Comparison of ENCODE assay signal across 9 cellular contexts in the genomic region with DNA sequence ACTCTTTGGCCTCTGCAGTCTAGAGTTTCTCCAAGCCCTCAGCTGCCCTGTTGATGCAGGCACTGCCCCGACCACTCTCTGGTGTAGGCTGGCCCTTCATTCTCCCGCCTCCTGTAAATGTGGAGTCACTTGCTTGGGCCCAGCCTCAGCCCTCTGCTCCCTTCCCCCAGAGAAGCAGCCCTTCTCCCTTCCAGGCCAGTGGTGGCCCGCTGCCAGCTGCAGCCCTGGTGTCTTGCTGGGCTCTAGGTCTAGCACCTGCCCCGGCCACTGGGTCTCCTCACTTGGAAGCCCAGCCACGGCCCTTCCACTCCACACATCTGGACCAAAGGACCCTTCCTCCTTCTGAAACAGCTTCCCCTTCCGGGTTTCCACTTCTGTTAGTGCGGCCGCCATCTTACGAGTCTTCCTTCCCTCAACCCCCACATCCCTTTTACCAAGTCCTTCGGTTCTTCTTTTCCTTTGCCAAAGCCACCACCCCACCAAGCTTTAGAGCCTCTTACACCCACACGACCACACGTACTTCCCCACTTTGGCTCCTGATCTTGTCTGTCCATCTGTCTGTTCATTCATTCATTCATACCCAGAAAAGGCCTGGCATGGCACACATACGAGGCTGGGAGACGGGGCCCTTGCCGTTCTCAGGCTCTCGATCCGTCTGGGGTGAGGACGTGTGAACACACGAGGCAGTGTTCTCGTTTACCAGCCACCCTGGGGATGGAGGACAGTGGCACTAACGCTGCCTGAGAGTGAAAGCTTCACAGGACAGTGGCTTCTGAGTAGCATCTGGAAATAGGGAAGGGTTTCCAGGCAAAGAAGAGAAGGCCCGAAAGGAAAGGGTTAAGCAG.
DNase-seq lines count a peak whose midpoint lies in the region; ATAC-seq lines count a peak whose summit lies in the region.
"Had no signal": no experiment of that assay in that cellular context is flagged by ENCODE, and none has a peak within 500 bp of the region (broad histone marks: within the 10 kb centered on the region; RNA-seq: fewer than 3 reads in every experiment).

No MANE protein-coding gene starts in this region.

- peak overlapping the region; percentile 79 to 87 for H3K27ac Mint-ChIP-seq in stimulated activated naive CD8-positive, alpha-beta T cell treated with anti-CD3 and anti-CD28 coated beads, Interleukin-15, amount 100 ng/mL, for 72 hours

- no peak for ATAC-seq in left ventricle myocardium superior
- no peak for ATAC-seq in stimulated activated naive CD8-positive, alpha-beta T cell treated with anti-CD3 and anti-CD28 coated beads, Interleukin-15, amount 100 ng/mL, for 72 hours
- no peak for ATAC-seq in activated CD4-positive, CD25-positive, alpha-beta regulatory T cell treated with anti-CD3 and anti-CD28 coated beads, Interleukin-2, amount 50 U/mL, for 24 hours

- H3K4me3 ChIP-seq in SK-N-MC: no peak overlapping the region

- no peaks in the 10 kb centered on the region for H3K36me3 ChIP-seq in SK-N-MC (ENCODE audit: insufficient read depth, low read length)

- peak overlapping the region; percentile 62 to 72 for H3K4me3 Mint-ChIP-seq in stimulated activated naive CD8-positive, alpha-beta T cell treated with anti-CD3 and anti-CD28 coated beads, Interleukin-15, amount 100 ng/mL, for 72 hours

- H3K9me3 ChIP-seq in SK-N-MC (ENCODE audit: low read depth, low read length): no peaks in the 10 kb centered on the region

- DNase-seq in DMS 273 (lab: John Stamatoyannopoulos, UW; ENCODE audit: unreplicated experiment) (peak; percentile 30), DMS 273 treated with DMSO at 0.1 percent for 48 hours (lab: John Stamatoyannopoulos, UW) (no peak), SK-N-MC (ENCODE audit: low read depth, low spot score) (no peak), left ventricle myocardium superior (peak; percentile 79), NCI-H446 treated with DMSO at 0.1 percent for 48 hours (lab: John Stamatoyannopoulos, UW) (no peak), NCI-H526 (lab: John Stamatoyannopoulos, UW) (no peak)
- no peak for DNase-seq in stimulated activated naive CD8-positive, alpha-beta T cell treated with anti-CD3 and anti-CD28 coated beads, Interleukin-15, amount 100 ng/mL, for 72 hours

- no peak overlapping the region for H3K9ac ChIP-seq in SK-N-MC (ENCODE audit: insufficient read length)

- 0 out of 2 replicates have a peak overlapping the region, but pooled peaks have one; percentile 0 for H3K27ac ChIP-seq in SK-N-MC
- H3K27ac ChIP-seq: 22Rv1 had no signal

- H3K27me3 Mint-ChIP-seq in stimulated activated naive CD8-positive, alpha-beta T cell treated with anti-CD3 and anti-CD28 coated beads, Interleukin-15, amount 100 ng/mL, for 72 hours: no peaks in the 10 kb centered on the region

- H3K9me3 Mint-ChIP-seq in stimulated activated naive CD8-positive, alpha-beta T cell treated with anti-CD3 and anti-CD28 coated beads, Interleukin-15, amount 100 ng/mL, for 72 hours: no peaks in the 10 kb centered on the region

- intact Hi-C loops in left ventricle myocardium superior (cut with micrococcal nuclease): no loop called here

- peaks cover 73% of the 10 kb centered on the region for H3K4me1 Mint-ChIP-seq in stimulated activated naive CD8-positive, alpha-beta T cell treated with anti-CD3 and anti-CD28 coated beads, Interleukin-15, amount 100 ng/mL, for 72 hours

Comparison
In these comparisons a context has a peak if more than half of its experiments do, and no peak if none do; other contexts are left out.
1. DNase-seq: peak in DMS 273 (single experiment) and left ventricle myocardium superior (single experiment); none in DMS 273 treated with DMSO at 0.1 percent for 48 hours (single experiment), SK-N-MC (single experiment), stimulated activated naive CD8-positive, alpha-beta T cell treated with anti-CD3 and anti-CD28 coated beads, Interleukin-15, amount 100 ng/mL, for 72 hours (0 of 2), NCI-H446 treated with DMSO at 0.1 percent for 48 hours (single experiment) and NCI-H526 (0 of 2).